ENCODE assay signal across 8 cellular contexts in genomic region chr15:88467935-88468528, GRCh38. TPM values are rescaled to one million over a fixed set of nuclear protein-coding genes. Genes with fewer than 3 reads are reported as not detected.
A peak's percentile ranks its signal among the peaks of the same experiment; 100 is the strongest.
DNase-seq lines count a peak whose midpoint lies in the region; ATAC-seq and TF ChIP-seq lines count a peak whose summit lies in the region.

No MANE protein-coding gene starts in this region.

- peaks cover 0 to 32% (median 28%) of the 10 kb centered on the region in 4 donors for H3K4me1 ChIP-seq in sigmoid colon

- POLR2A ChIA-PET in activated CD4-positive, alpha-beta T cell treated with anti-CD3 and anti-CD28 coated beads, Interleukin-2, amount 10 ng/mL, durations not matched to agents 7 days and 5 days (lab: Charles Lee) = interaction anchor here (0.7 kb wide), 1 partner anchor 248 kb away, joined by 6 read pairs; no protein-coding TSS in a partner anchor

- H3K4me3 ChIP-seq in GM08714 (ENCODE audit: low read length) (peak overlapping the region; percentile 91), sigmoid colon (peak overlapping the region; percentile 62 to 86 (median 78))

- peak overlapping the region; percentile 99 for H3K27ac Mint-ChIP-seq in activated CD4-positive, alpha-beta T cell treated with anti-CD3 and anti-CD28 coated beads, Interleukin-2, amount 10 ng/mL, durations not matched to agents 7 days and 5 days

- intact Hi-C loops in sigmoid colon (cut with DNase I) = loop anchor here (2.0 kb wide), 1 partner anchor 75 kb away; no protein-coding TSS in a partner anchor

- no peaks in the 10 kb centered on the region for H3K27me3 ChIP-seq in sigmoid colon

- peak; percentile 27 for DNase-seq in activated CD4-positive, alpha-beta T cell treated with anti-CD3 and anti-CD28 coated beads, Interleukin-2, amount 10 ng/mL, durations not matched to agents 7 days and 5 days
- DNase-seq in germinal center (ENCODE audit: low spot score) (peak; percentile 15), sigmoid colon (no peak), mesenteric fat pad (ENCODE audit: low spot score) (no peak), putamen (ENCODE audit: low spot score) (no peak)
- no peak for DNase-seq in activated CD8-positive, alpha-beta memory T cell treated with anti-CD3 and anti-CD28 coated beads, Interleukin-2, amount 50 U/mL, for 48 hours

- peak; percentile 5 for ATAC-seq in HG03097 (IDR thresholded peaks at IDR 0.05; ENCODE audit: low FRiP score, unreplicated experiment)

- 2 to 8% methylated on average over 17 of the region's 17 CpGs for WGBS in sigmoid colon, 2 donors

- no peaks in the 10 kb centered on the region for H3K9me3 Mint-ChIP-seq in activated CD4-positive, alpha-beta T cell treated with anti-CD3 and anti-CD28 coated beads, Interleukin-2, amount 10 ng/mL, durations not matched to agents 7 days and 5 days

- peak overlapping the region; percentile 83 to 89 (median 88) for H3K27ac ChIP-seq in sigmoid colon

- peaks cover 0 to 36% (median 16%) of the 10 kb centered on the region in 4 donors for H3K36me3 ChIP-seq in sigmoid colon

- TF ChIP-seq CTCF in sigmoid colon (IDR thresholded peaks at IDR 0.05) = no peak

- peak overlapping the region; percentile 90 for H3K4me3 Mint-ChIP-seq in activated CD4-positive, alpha-beta T cell treated with anti-CD3 and anti-CD28 coated beads, Interleukin-2, amount 10 ng/mL, durations not matched to agents 7 days and 5 days

- no peak for TF ChIP-seq EP300 in sigmoid colon (IDR thresholded peaks at IDR 0.05)

- H3K36me3 Mint-ChIP-seq in activated CD4-positive, alpha-beta T cell treated with anti-CD3 and anti-CD28 coated beads, Interleukin-2, amount 10 ng/mL, durations not matched to agents 7 days and 5 days (ENCODE audit: low read depth) = peaks cover 30% of the 10 kb centered on the region

- H3K9me3 ChIP-seq in sigmoid colon = no peaks in the 10 kb centered on the region

- CTCF ChIA-PET in activated CD4-positive, alpha-beta T cell treated with anti-CD3 and anti-CD28 coated beads, Interleukin-2, amount 10 ng/mL, durations not matched to agents 7 days and 5 days (lab: Charles Lee) = interaction anchor here (1.0 to 2.5 kb wide), 5 partner anchors 9 to 33 kb away, joined by 3 to 8 read pairs (median 3); no protein-coding TSS in a partner anchor

- TF ChIP-seq POLR2A in sigmoid colon (IDR thresholded peaks at IDR 0.05) = no peak

- no peaks in the 10 kb centered on the region for H3K27me3 Mint-ChIP-seq in activated CD4-positive, alpha-beta T cell treated with anti-CD3 and anti-CD28 coated beads, Interleukin-2, amount 10 ng/mL, durations not matched to agents 7 days and 5 days

- peaks cover 30% of the 10 kb centered on the region for H3K4me1 Mint-ChIP-seq in activated CD4-positive, alpha-beta T cell treated with anti-CD3 and anti-CD28 coated beads, Interleukin-2, amount 10 ng/mL, durations not matched to agents 7 days and 5 days

RNA-seq across cellular contexts. Expression of gene MRPS11, which starts 0.5 kb away (rescaled TPM):
- 10 to 100 TPM; 53.3 to 57.9 TPM for total RNA-seq in activated CD4-positive, alpha-beta T cell treated with anti-CD3 and anti-CD28 coated beads, Interleukin-2, amount 10 ng/mL, durations not matched to agents 7 days and 5 days
- 10 to 100 TPM; 18.8 to 46.0 (median 38.4) TPM for total RNA-seq in sigmoid colon
- polyA plus RNA-seq in sigmoid colon = 10 to 100 TPM; 56.6 to 84.6 (median 81.7) TPM
- total RNA-seq in mesenteric fat pad = 60.9 TPM

RNA-seq across cellular contexts. Expression of gene MRPL46, which starts 0.8 kb away (rescaled TPM):
- total RNA-seq in activated CD4-positive, alpha-beta T cell treated with anti-CD3 and anti-CD28 coated beads, Interleukin-2, amount 10 ng/mL, durations not matched to agents 7 days and 5 days = 10 to 100 TPM; 25.9 to 26.0 TPM
- 10 to 100 TPM; 15.9 to 46.6 (median 33.3) TPM for total RNA-seq in sigmoid colon
- 10 to 100 TPM; 36.0 to 53.6 (median 45.8) TPM for polyA plus RNA-seq in sigmoid colon
- 50.8 TPM for total RNA-seq in mesenteric fat pad

Comparison
In these comparisons a context has a peak if more than half of its experiments do, and no peak if none do; other contexts are left out.
1. DNase-seq: peak in activated CD4-positive, alpha-beta T cell treated with anti-CD3 and anti-CD28 coated beads, Interleukin-2, amount 10 ng/mL, durations not matched to agents 7 days and 5 days (single experiment) and germinal center (single experiment); none in sigmoid colon (single experiment), mesenteric fat pad (single experiment), putamen (single experiment) and activated CD8-positive, alpha-beta memory T cell treated with anti-CD3 and anti-CD28 coated beads, Interleukin-2, amount 50 U/mL, for 48 hours (single experiment).